ENCODE assay signal across 1 cellular context in the genomic region with DNA sequence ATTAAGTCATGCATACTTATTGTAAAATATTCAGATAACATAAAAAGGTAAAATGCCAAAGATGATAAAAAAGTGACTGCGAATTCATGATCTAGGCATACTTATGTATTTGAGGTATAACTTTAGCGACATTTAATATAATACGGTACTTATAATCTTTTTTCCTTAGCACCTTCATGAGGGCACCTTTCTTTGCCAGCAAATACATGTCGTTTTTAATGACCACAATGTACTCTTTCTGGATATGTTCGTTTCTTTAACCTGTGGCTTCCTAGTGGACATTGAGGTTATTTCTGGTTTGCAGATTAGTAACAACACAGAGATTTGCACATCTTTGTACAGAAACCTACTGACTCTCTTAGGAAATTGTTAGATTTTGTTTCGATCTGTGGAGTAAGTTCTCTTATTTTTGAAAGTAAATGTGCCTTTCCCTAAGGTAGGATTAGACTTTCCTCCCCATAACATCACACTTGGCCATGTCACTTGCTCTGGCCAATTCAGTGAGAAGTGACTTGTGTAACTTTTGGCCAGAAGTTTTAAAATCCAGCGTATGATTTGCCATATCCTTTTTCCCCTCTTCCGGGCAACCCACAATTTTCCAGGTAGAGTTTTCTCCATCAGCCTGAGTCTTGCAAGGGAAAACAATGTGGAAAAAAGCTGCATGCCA.
TF ChIP-seq lines count a peak whose summit lies in the region.

No MANE protein-coding gene starts in this region.

TF ChIP-seq in H1, 55 proteins besides CTCF, POLR2A, EP300 and RAD21:
- no peak for TF ChIP-seq SP2 (IDR thresholded peaks at IDR 0.05; ENCODE audit: low read length)
- TF ChIP-seq RNF2 (IDR thresholded peaks at IDR 0.05; ENCODE audit: borderline replicate concordance, low read depth, low read length, missing control alignments, poor library complexity, severe bottlenecking): no peak
- no peak for TF ChIP-seq HDAC6 (IDR thresholded peaks at IDR 0.05; ENCODE audit: low read depth, low read length)
TF ChIP-seq in H1: peak in this region for 0.
